ENCODE assay signal across 1 cellular context in genomic region chr19:41328157-41328817, GRCh38.
TF ChIP-seq lines count a peak whose summit lies in the region.

No MANE protein-coding gene starts in this region.

TF ChIP-seq in HepG2, 621 proteins besides CTCF, POLR2A, EP300 and RAD21:
- TF ChIP-seq TOPORS (CRISPR knock-in tag; IDR thresholded peaks at IDR 0.05) = no peak
- TF ChIP-seq, protein P1, sequence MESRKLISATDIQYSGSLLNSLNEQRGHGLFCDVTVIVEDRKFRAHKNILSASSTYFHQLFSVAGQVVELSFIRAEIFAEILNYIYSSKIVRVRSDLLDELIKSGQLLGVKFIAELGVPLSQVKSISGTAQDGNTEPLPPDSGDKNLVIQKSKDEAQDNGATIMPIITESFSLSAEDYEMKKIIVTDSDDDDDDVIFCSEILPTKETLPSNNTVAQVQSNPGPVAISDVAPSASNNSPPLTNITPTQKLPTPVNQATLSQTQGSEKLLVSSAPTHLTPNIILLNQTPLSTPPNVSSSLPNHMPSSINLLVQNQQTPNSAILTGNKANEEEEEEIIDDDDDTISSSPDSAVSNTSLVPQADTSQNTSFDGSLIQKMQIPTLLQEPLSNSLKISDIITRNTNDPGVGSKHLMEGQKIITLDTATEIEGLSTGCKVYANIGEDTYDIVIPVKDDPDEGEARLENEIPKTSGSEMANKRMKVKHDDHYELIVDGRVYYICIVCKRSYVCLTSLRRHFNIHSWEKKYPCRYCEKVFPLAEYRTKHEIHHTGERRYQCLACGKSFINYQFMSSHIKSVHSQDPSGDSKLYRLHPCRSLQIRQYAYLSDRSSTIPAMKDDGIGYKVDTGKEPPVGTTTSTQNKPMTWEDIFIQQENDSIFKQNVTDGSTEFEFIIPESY (CRISPR knock-in tag; IDR thresholded peaks at IDR 0.05) = 0 out of 2 replicates have a peak, but pooled peaks have one; percentile 40
